8 cellular contexts compared by ENCODE assay signal in the genomic region with DNA sequence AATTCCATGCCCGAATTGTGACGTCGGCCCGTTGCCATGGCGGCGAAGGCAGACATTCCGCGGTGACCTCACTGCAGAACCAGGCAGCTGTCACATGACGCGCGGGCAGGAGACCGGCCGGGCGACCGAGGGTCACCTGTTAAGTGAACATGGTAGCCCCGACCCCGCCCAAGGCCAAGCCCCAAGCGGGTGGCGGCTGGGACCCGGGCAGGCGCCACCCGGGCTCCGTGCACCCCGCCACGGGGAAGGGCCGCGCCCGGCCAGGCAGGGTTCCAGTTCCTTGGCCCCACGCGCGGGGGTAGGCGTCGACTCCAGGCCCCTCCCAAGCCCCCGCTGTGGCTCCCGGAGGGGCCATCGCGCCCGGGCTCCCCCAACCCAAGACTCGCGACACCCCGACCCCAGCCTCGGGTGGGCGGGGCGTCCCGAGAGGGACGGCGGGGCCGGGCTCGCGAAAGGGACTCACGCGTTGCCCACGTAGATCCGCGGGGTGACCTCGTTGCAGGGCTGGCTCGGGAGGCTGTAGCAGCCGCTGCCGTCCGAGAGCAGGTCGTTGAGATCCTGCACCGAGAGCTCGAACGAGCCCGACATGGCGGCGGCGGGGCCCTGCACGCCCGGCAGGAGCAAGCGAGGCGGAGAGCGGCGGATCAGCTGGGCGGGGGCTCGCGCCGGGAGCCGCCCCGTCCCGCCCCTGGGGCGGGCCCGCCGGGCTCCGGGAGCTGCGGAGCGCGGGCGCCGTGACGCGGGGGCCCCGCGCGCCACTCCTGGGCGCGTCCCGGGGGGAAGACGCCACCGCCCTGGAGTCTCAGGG. TPM values are rescaled to one million over a fixed set of nuclear protein-coding genes. Genes with fewer than 3 reads are reported as not detected.
DNase-seq lines count a peak whose midpoint lies in the region; ATAC-seq and TF ChIP-seq lines count a peak whose summit lies in the region.

A gene (minus strand): TSS at position 641 of the 808 bp plus-strand sequence. CDS start 53 bp downstream, at position 588.

- DNase-seq in CD14-positive monocyte (ENCODE audit: low spot score) (peak; percentile 96), HT1080 (ENCODE audit: low read depth) (peak; percentile 83), OCI-M1 (lab: John Stamatoyannopoulos, UW) (peak; percentile 82), mucosa of gallbladder (ENCODE audit: low spot score) (peak; percentile 97)
- DNase-seq in activated T-cell treated with anti-CD3 and anti-CD28 coated beads, Interleukin-2, amount 50 U/mL, for 72 hours: peak; percentile 80 to 85
- DNase-seq in stimulated activated CD8-positive, alpha-beta memory T cell treated with anti-CD3 and anti-CD28 coated beads, Interleukin-2, amount 100 ng/mL, for 48 hours (ENCODE audit: low read depth in 2 of 2): peak; percentile 44 to 55

- ATAC-seq in GM19397 (IDR thresholded peaks at IDR 0.05; ENCODE audit: unreplicated experiment): peak; percentile 92
- peak; percentile 98 for ATAC-seq in activated T-cell treated with anti-CD3 and anti-CD28 coated beads, Interleukin-2, amount 50 U/mL, for 72 hours (replicated peaks in 1 of 2)

- H3K4me3 Mint-ChIP-seq in CD14-positive monocyte: peak within 1 kb of the TSS; percentile 83 to 88
- peak within 1 kb of the TSS; percentile 81 to 85 for H3K4me3 Mint-ChIP-seq in activated T-cell treated with anti-CD3 and anti-CD28 coated beads, Interleukin-2, amount 50 U/mL, for 72 hours

- TF ChIP-seq CTCF in CD14-positive monocyte (IDR thresholded peaks at IDR 0.05): no peak

- H3K4me1 ChIP-seq in esophagus (ENCODE audit: control insufficient read depth in 2 of 2, insufficient read depth in 2 of 2, low read length in 1 of 2): peaks cover 2 to 6% of the 10 kb centered on the region in 2 donors

- peaks cover 26 to 35% of the 10 kb centered on the region in 2 donors for H3K36me3 Mint-ChIP-seq in CD14-positive monocyte
- peaks cover under 1 to 2% of the 10 kb centered on the region in 2 donors for H3K36me3 Mint-ChIP-seq in activated T-cell treated with anti-CD3 and anti-CD28 coated beads, Interleukin-2, amount 50 U/mL, for 72 hours (ENCODE audit: insufficient read depth in 2 of 2)

- peak within 1 kb of the TSS; percentile 69 to 92 for H3K4me3 ChIP-seq in esophagus (ENCODE audit: low read depth in 1 of 2, low read length in 2 of 2)

- no peaks in the 10 kb centered on the region for H3K9me3 ChIP-seq in esophagus (ENCODE audit: control insufficient read depth in 2 of 2, insufficient read depth in 1 of 2, low read depth in 1 of 2, low read length in 1 of 2)

- H3K27me3 ChIP-seq in esophagus (ENCODE audit: control insufficient read depth in 1 of 2, insufficient read depth in 2 of 2, low read length in 2 of 2): no peaks in the 10 kb centered on the region

- H3K27me3 Mint-ChIP-seq in CD14-positive monocyte (ENCODE audit: low read depth in 3 of 3): peaks cover 0 to 10% (median 2%) of the 10 kb centered on the region in 3 donors
- H3K27me3 Mint-ChIP-seq in activated T-cell treated with anti-CD3 and anti-CD28 coated beads, Interleukin-2, amount 50 U/mL, for 72 hours (ENCODE audit: low read depth): peaks cover 36% of the 10 kb centered on the region

- H3K27ac ChIP-seq in esophagus (ENCODE audit: low read depth in 2 of 2, low read length in 1 of 2): peak within 1 kb of the TSS; percentile 93 to 99

- peaks cover 0 to 1% (median 0%) of the 10 kb centered on the region in 7 donors for H3K9me3 Mint-ChIP-seq in CD14-positive monocyte
- H3K9me3 Mint-ChIP-seq in activated T-cell treated with anti-CD3 and anti-CD28 coated beads, Interleukin-2, amount 50 U/mL, for 72 hours: no peaks in the 10 kb centered on the region

- intact Hi-C loops in CD14-positive monocyte (cut with micrococcal nuclease): no loop called here

- WGBS in esophagus, 2 donors: 0 to 1% methylated on average over 76 to 100 of the region's 100 CpGs

- H3K4me1 Mint-ChIP-seq in CD14-positive monocyte: peaks cover 85% of the 10 kb centered on the region
- H3K4me1 Mint-ChIP-seq in activated T-cell treated with anti-CD3 and anti-CD28 coated beads, Interleukin-2, amount 50 U/mL, for 72 hours (ENCODE audit: low read depth): peaks cover 12% of the 10 kb centered on the region

- peaks cover 4 to 13% of the 10 kb centered on the region in 2 donors for H3K36me3 ChIP-seq in esophagus (ENCODE audit: control insufficient read depth in 2 of 2, insufficient read depth in 2 of 2, low read length in 1 of 2)

- H3K27ac Mint-ChIP-seq in CD14-positive monocyte: peak within 1 kb of the TSS; percentile 93 to 97 (median 95)
- H3K27ac Mint-ChIP-seq in activated T-cell treated with anti-CD3 and anti-CD28 coated beads, Interleukin-2, amount 50 U/mL, for 72 hours: no peak within 1 kb of the TSS

RNA-seq across cellular contexts. Expression of the gene that starts here (rescaled TPM):
- polyA plus RNA-seq in CD14-positive monocyte (10 to 100 TPM; 58.9 to 78.5 TPM), esophagus (10 to 100 TPM; 29.4 to 56.8 TPM)
- total RNA-seq in HT1080 (2014; rRNA removed; shearing (Covaris generic)): 35.0 and 35.5 TPM in 2 replicates
- polyA plus RNA-seq in HT1080 (2015; cell fraction: cytosol; rRNA removed): 27.0 and 29.6 TPM in 2 replicates
- 32.8 and 38.7 TPM in 2 replicates for polyA plus RNA-seq in HT1080 (2015; cell fraction: nucleus; rRNA removed)
- 10 to 100 TPM in 1 of 2 donors, 1 to 10 TPM in 1; 9.2 to 11.0 TPM for total RNA-seq in activated T-cell treated with anti-CD3 and anti-CD28 coated beads, Interleukin-2, amount 50 U/mL, for 72 hours
- total RNA-seq in mucosa of gallbladder: 127 TPM

Comparison
In these comparisons a context has a peak if more than half of its experiments do, and no peak if none do; other contexts are left out.
1. Peak in every context shown above with its lines: DNase-seq, ATAC-seq, H3K4me3 ChIP-seq and H3K27ac ChIP-seq.